9 cellular contexts compared by ENCODE assay signal in genomic region chr21:37338671-37339526, GRCh38. TPM values are rescaled to one million over a fixed set of nuclear protein-coding genes. Genes with fewer than 3 reads are reported as not detected.
DNase-seq lines count a peak whose midpoint lies in the region; ATAC-seq and TF ChIP-seq lines count a peak whose summit lies in the region.
"Had no signal": no experiment of that assay in that cellular context is flagged by ENCODE, and none has a peak within 500 bp of the region (broad histone marks: within the 10 kb centered on the region; RNA-seq: fewer than 3 reads in every experiment).

No MANE protein-coding gene starts in this region.

- CTCF ChIA-PET in Panc1 (lab: Charles Lee) (interaction anchor here (0.6 kb wide), 1 partner anchor 12 kb away, joined by 8 read pairs; no protein-coding TSS in a partner anchor), T-cell (lab: Charles Lee) (interaction anchor here in 1 of 2 donors (0.7 kb wide), 1 partner anchor 115 kb away, joined by 7 read pairs; no protein-coding TSS in a partner anchor)

- no peak overlapping the region for H3K27ac Mint-ChIP-seq in T-cell

- H3K9me3 ChIP-seq in Panc1 (ENCODE audit: control insufficient read depth, insufficient read depth, low read depth, low read length): no peaks in the 10 kb centered on the region
- no peaks in the 10 kb centered on the region for H3K9me3 ChIP-seq in parathyroid adenoma (ENCODE audit: control insufficient read depth, low read length)
- H3K9me3 ChIP-seq in effector memory CD4-positive, alpha-beta T cell (ENCODE audit: control insufficient read depth, low read length): no peaks in the 10 kb centered on the region

- no TSS peak for BruUV-seq in Panc1 (replicated peaks; lab: Mats Ljungman, UMichigan)

- DNase-seq in DMS53 treated with DMSO at 0.1 percent for 48 hours (lab: John Stamatoyannopoulos, UW; ENCODE audit: unreplicated experiment) (peak; percentile 75), Panc1 (ENCODE audit: low read depth, low spot score) (peak; percentile 84), fibroblast of gingiva (ENCODE audit: low read depth) (peak; percentile 96), C1 segment of cervical spinal cord (lab: John Stamatoyannopoulos, UW) (no peak), T-cell (no peak)
- DNase-seq in effector memory CD4-positive, alpha-beta T cell: no peak
- DNase-seq: T-helper 2 cell had no signal

- H3K4me3 ChIP-seq in Panc1 (ENCODE audit: low read depth in 2 of 2, low read length in 2 of 2): peak overlapping the region; percentile 30 to 47
- no peak overlapping the region for H3K4me3 ChIP-seq in parathyroid adenoma (ENCODE audit: low read depth, low read length)
- no peak overlapping the region for H3K4me3 ChIP-seq in effector memory CD4-positive, alpha-beta T cell (ENCODE audit: insufficient read depth, low read depth, low read length, poor library complexity, severe bottlenecking)

- no peaks in the 10 kb centered on the region for H3K4me1 Mint-ChIP-seq in T-cell

- H3K27me3 ChIP-seq in Panc1 (ENCODE audit: control insufficient read depth, insufficient read depth, low read length): no peaks in the 10 kb centered on the region
- H3K27me3 ChIP-seq in parathyroid adenoma (ENCODE audit: control insufficient read depth, insufficient read depth, low read length): no peaks in the 10 kb centered on the region
- H3K27me3 ChIP-seq in effector memory CD4-positive, alpha-beta T cell (replicated peaks; ENCODE audit: control insufficient read depth, insufficient read depth, low read length, poor library complexity, severe bottlenecking): no peaks in the 10 kb centered on the region

- ATAC-seq in Panc1: peak; percentile 99
- no peak for ATAC-seq in T-cell (replicated peaks in 1 of 4)
- no peak for ATAC-seq in HG03139 (IDR thresholded peaks at IDR 0.05; ENCODE audit: unreplicated experiment)

- intact Hi-C loops in Panc1 (cut with micrococcal nuclease; ENCODE audit: unreplicated experiment): no loop called here

- H3K79me2 ChIP-seq in parathyroid adenoma: no peaks in the 10 kb centered on the region

- TF ChIP-seq CTCF in Panc1 (IDR thresholded peaks at IDR 0.05) (no peak), parathyroid adenoma (IDR thresholded peaks at IDR 0.05) (no peak)

- H3K36me3 ChIP-seq in Panc1 (ENCODE audit: control insufficient read depth, insufficient read depth, low read length) (no peaks in the 10 kb centered on the region), parathyroid adenoma (ENCODE audit: control insufficient read depth, insufficient read depth, low read length) (no peaks in the 10 kb centered on the region)
- H3K36me3 ChIP-seq in effector memory CD4-positive, alpha-beta T cell (ENCODE audit: control insufficient read depth, insufficient read depth, low read length): no peaks in the 10 kb centered on the region

- H3K27me3 Mint-ChIP-seq in T-cell: peaks cover 0 to 3% of the 10 kb centered on the region in 2 donors

- H3K9ac ChIP-seq in parathyroid adenoma: no peak overlapping the region

- H2AFZ ChIP-seq in parathyroid adenoma: peak overlapping the region; percentile 70

- in situ Hi-C loops in Panc1 (cut with HindIII; ENCODE audit: low pct_unique_long_range_greater_than_20kb, low sequenced_read_pairs): no loop called here

- H3K9me3 Mint-ChIP-seq in T-cell: peaks cover 0 to 4% (median 0%) of the 10 kb centered on the region in 3 donors

- H3K4me1 ChIP-seq in Panc1 (ENCODE audit: control insufficient read depth, insufficient read depth, low read length) (peaks cover 18% of the 10 kb centered on the region), parathyroid adenoma (no peaks in the 10 kb centered on the region)
- no peaks in the 10 kb centered on the region for H3K4me1 ChIP-seq in effector memory CD4-positive, alpha-beta T cell (ENCODE audit: control insufficient read depth, insufficient read depth, low read length, poor library complexity, severe bottlenecking)

- H3K4me3 Mint-ChIP-seq in T-cell: no peak overlapping the region

- H3K36me3 Mint-ChIP-seq in T-cell: peaks cover 3% of the 10 kb centered on the region

- H3K4me2 ChIP-seq in parathyroid adenoma (ENCODE audit: low read length): no peak overlapping the region

- POLR2A ChIA-PET in Panc1 (lab: Charles Lee): interaction anchor here (0.6 to 0.7 kb wide), 3 partner anchors 17 to 35 kb away, joined by 3 to 8 read pairs (median 4); no protein-coding TSS in a partner anchor
- POLR2A ChIA-PET in T-cell (lab: Charles Lee): interaction anchor here (0.6 to 0.7 kb wide), 3 partner anchors 64 to 183 kb away, joined by 3 to 10 read pairs (median 6); no protein-coding TSS in a partner anchor

- H3K27ac ChIP-seq in Panc1 (ENCODE audit: low read length) (peak overlapping the region; percentile 72), parathyroid adenoma (peak overlapping the region; percentile 62)
- H3K27ac ChIP-seq in effector memory CD4-positive, alpha-beta T cell (ENCODE audit: insufficient read depth, low read length, poor library complexity, severe bottlenecking): no peak overlapping the region

RNA-seq across cellular contexts. Expression of gene DYRK1A, which starts 27.7 kb away (rescaled TPM):
- total RNA-seq in Panc1 (2021; ENCODE audit: unreplicated experiment): 36.1 TPM
- 11.2 TPM for polyA plus RNA-seq in Panc1 (2012; ENCODE audit: insufficient read length)
- total RNA-seq in T-cell: 100 to 1,000 TPM; 113 to 149 (median 115) TPM

Comparison
In these comparisons a context has a peak if more than half of its experiments do, and no peak if none do; other contexts are left out.
1. DNase-seq: peak in DMS53 treated with DMSO at 0.1 percent for 48 hours (single experiment), Panc1 (single experiment) and fibroblast of gingiva (single experiment); none in C1 segment of cervical spinal cord (0 of 14), effector memory CD4-positive, alpha-beta T cell (0 of 3) and T-cell (0 of 34).
2. H3K4me3 ChIP-seq: peak in Panc1 (2 of 2); none in parathyroid adenoma (single experiment) and effector memory CD4-positive, alpha-beta T cell (single experiment).